In the genomic region with DNA sequence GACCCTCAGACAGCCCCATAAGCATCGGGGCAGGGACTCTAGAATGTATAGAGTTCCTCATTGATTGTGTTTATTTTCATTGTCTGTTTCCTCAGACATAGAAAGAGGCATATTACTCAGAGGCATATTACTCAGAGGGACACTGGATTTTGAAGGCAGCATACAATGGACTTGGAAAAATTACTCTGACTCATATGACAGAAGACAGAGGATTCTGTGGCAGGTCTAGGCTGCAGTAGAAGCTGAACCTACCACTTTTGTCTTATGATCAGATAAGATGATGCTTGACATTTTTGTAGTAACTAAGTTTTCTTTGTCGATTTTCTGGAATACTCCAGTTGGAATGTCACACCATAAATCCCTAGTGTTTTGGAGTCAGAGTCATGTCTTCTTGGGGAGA, we compare ENCODE assay signal across 24 cellular contexts.
DNase-seq lines count a peak whose midpoint lies in the region; ATAC-seq, FAIRE-seq and TF ChIP-seq lines count a peak whose summit lies in the region.
"Had no signal": no experiment of that assay in that cellular context is flagged by ENCODE, and none has a peak within 500 bp of the region (broad histone marks: within the 10 kb centered on the region; RNA-seq: fewer than 3 reads in every experiment).

No MANE protein-coding gene starts in this region.

- POLR2A ChIA-PET in PC-3 (lab: Charles Lee; ENCODE audit: unreplicated experiment), result no interaction called here

- no peaks in the 10 kb centered on the region for H3F3A ChIP-seq in PC-3 (ENCODE audit: low read length, unreplicated experiment)

- intact Hi-C loops in PC-3 (cut with micrococcal nuclease), result no loop called here

- H3K79me2 ChIP-seq in PC-3 (ENCODE audit: low read length), result no peaks in the 10 kb centered on the region
- H3K79me2 ChIP-seq in keratinocyte (ENCODE audit: control insufficient read depth, insufficient read depth, low read length), result no peaks in the 10 kb centered on the region

- peak overlapping the region; percentile 26; the same call in 1 of the 2 replicates for H3K4me2 ChIP-seq in PC-3 (ENCODE audit: low read length)
- H3K4me2 ChIP-seq in keratinocyte (ENCODE audit: control insufficient read depth, extremely low read depth, insufficient read depth, low read depth, low read length), result no peak overlapping the region
- H3K4me2 ChIP-seq: KMS-11 had no signal

- CTCF ChIA-PET in PC-3 (lab: Charles Lee), result no interaction called here

- peak; percentile 69 for FAIRE-seq in keratinocyte (lab: Jason Lieb, UNC)

- TF ChIP-seq CTCF in PC-3 (conservative IDR thresholded peaks at IDR 0.05; ENCODE audit: low read depth, low read length) (no peak), choroid plexus epithelial cell (conservative IDR thresholded peaks at IDR 0.05; ENCODE audit: low read depth, low read length) (no peak), keratinocyte (optimal IDR thresholded peaks at IDR 0.05 in 1 of 3, IDR thresholded peaks at IDR 0.05 in 1 of 3, conservative IDR thresholded peaks at IDR 0.05 in 1 of 3; ENCODE audit: extremely low read depth in 1 of 3, insufficient read depth in 2 of 3, low read length in 3 of 3) (no peak)

- H3K9me2 ChIP-seq in PC-3 (replicated peaks; ENCODE audit: low read length), result no peaks in the 10 kb centered on the region

- H3K4me3 ChIP-seq in PC-3 (ENCODE audit: low read length), result no peak overlapping the region
- H3K4me3 ChIP-seq in choroid plexus epithelial cell (ENCODE audit: low read depth, low read length), result no peak overlapping the region
- no peak overlapping the region for H3K4me3 ChIP-seq in keratinocyte (ENCODE audit: control insufficient read depth in 2 of 3, extremely low read depth in 1 of 3, insufficient read depth in 2 of 3, low read depth in 1 of 3, low read length in 3 of 3)
- H3K4me3 ChIP-seq in H7 (ENCODE audit: insufficient read depth, low read depth, low read length), result no peak overlapping the region
- H3K4me3 ChIP-seq: cardiac muscle cell, gastroesophageal sphincter, suprapubic skin had no signal

- H3K27ac ChIP-seq in PC-3 (ENCODE audit: low read length) (no peak overlapping the region), keratinocyte (ENCODE audit: control insufficient read depth, insufficient read depth, low read length) (no peak overlapping the region)
- H3K27ac ChIP-seq: cardiac muscle cell, gastroesophageal sphincter, HL-60, KMS-11, suprapubic skin had no signal

- H3K4me1 ChIP-seq in PC-3 (ENCODE audit: insufficient read depth, low read length) (peaks cover 9% of the 10 kb centered on the region), keratinocyte (ENCODE audit: control insufficient read depth, extremely low read depth, insufficient read depth, low read length) (peaks cover 9% of the 10 kb centered on the region)
- H3K4me1 ChIP-seq: gastroesophageal sphincter, suprapubic skin had no signal

- no peaks in the 10 kb centered on the region for H3K9me1 ChIP-seq in keratinocyte (ENCODE audit: control insufficient read depth, extremely low read depth, insufficient read depth, low read length)

- H4K20me1 ChIP-seq in PC-3 (ENCODE audit: low read length) (no peaks in the 10 kb centered on the region), keratinocyte (ENCODE audit: control insufficient read depth, extremely low read depth, insufficient read depth, low read length) (no peaks in the 10 kb centered on the region)

- H3K36me3 ChIP-seq in PC-3 (ENCODE audit: low read depth, low read length), result no peaks in the 10 kb centered on the region
- no peaks in the 10 kb centered on the region for H3K36me3 ChIP-seq in keratinocyte (ENCODE audit: control insufficient read depth in 2 of 2, extremely low read depth in 1 of 2, insufficient read depth in 2 of 2, low read length in 2 of 2)
- no peaks in the 10 kb centered on the region for H3K36me3 ChIP-seq in H7 (replicated peaks; ENCODE audit: control insufficient read depth, insufficient read depth, low read length)
- H3K36me3 ChIP-seq: cardiac muscle cell, gastroesophageal sphincter, suprapubic skin had no signal

- DNase-seq in EH (ENCODE audit: low read depth) (peak; percentile 6), PC-3 (peak; percentile 82), choroid plexus epithelial cell (ENCODE audit: low read depth) (peak; percentile 34), keratinocyte (ENCODE audit: low read depth, low spot score) (no peak), H7 (no peak), nucleus accumbens (lab: John Stamatoyannopoulos, UW) (no peak)
- DNase-seq in stimulated activated CD4-positive, alpha-beta T cell treated with anti-CD3 and anti-CD28 coated beads, Interleukin-4, amount 100 ng/mL, for 24 hours, result no peak
- DNase-seq: activated CD4-positive, CD25-positive, alpha-beta regulatory T cell; activated CD8-positive, alpha-beta memory T cell treated with anti-CD3 and anti-CD28 coated beads, Interleukin-2, amount 10 ng/mL, durations not matched to agents 7 days and 5 days; activated naive CD4-positive, alpha-beta T cell; COR-L47; effector CD4-positive, alpha-beta T cell; EL; NCI-H1417; NCI-H226; SHP77 treated with DMSO at 0.1 percent for 48 hours; T-helper 2 cell had no signal

- no peak overlapping the region for H3K9ac ChIP-seq in PC-3 (ENCODE audit: low read length)
- no peak overlapping the region for H3K9ac ChIP-seq in keratinocyte (ENCODE audit: control insufficient read depth, extremely low read depth, insufficient read depth, low read length)
- H3K9ac ChIP-seq: KMS-11 had no signal

- dilution Hi-C loops in keratinocyte (cut with MboI; ENCODE audit: extremely low pct_ligation_motif_present, low sequenced_read_pairs), result no loop called here

- no peaks in the 10 kb centered on the region for H3K27me3 ChIP-seq in PC-3 (ENCODE audit: low read length)
- H3K27me3 ChIP-seq in keratinocyte (ENCODE audit: control insufficient read depth, extremely low read depth, insufficient read depth, low read length), result no peaks in the 10 kb centered on the region
- no peaks in the 10 kb centered on the region for H3K27me3 ChIP-seq in H7 (ENCODE audit: control insufficient read depth, insufficient read depth, low read length)
- H3K27me3 ChIP-seq: cardiac muscle cell, gastroesophageal sphincter, suprapubic skin had no signal

- no peak overlapping the region for H2AFZ ChIP-seq in PC-3 (ENCODE audit: low read length)
- no peak overlapping the region for H2AFZ ChIP-seq in keratinocyte (ENCODE audit: control insufficient read depth, low read length)

- peak; percentile 100 for ATAC-seq in PC-3
- no peak for ATAC-seq in GM21447 (IDR thresholded peaks at IDR 0.05; ENCODE audit: unreplicated experiment)
- ATAC-seq: activated CD8-positive, alpha-beta memory T cell treated with anti-CD3 and anti-CD28 coated beads, Interleukin-2, amount 10 ng/mL, durations not matched to agents 7 days and 5 days; gastroesophageal sphincter; natural killer cell treated with Interleukin-12 subunit alpha and Interleukin-12 subunit beta and Interleukin-15 and Interleukin-18, amount 100 ng/mL, for 72 hours had no signal

- no peaks in the 10 kb centered on the region for H3K9me3 ChIP-seq in PC-3 (ENCODE audit: low read length)
- no peaks in the 10 kb centered on the region for H3K9me3 ChIP-seq in keratinocyte (ENCODE audit: control insufficient read depth, low read depth, low read length)

- no TSS peak for BruUV-seq in PC-3 (replicated peaks; lab: Mats Ljungman, UMichigan)

Comparison
In these comparisons a context has a peak if more than half of its experiments do, and no peak if none do; other contexts are left out.
1. DNase-seq: peak in EH (single experiment), PC-3 (single experiment) and choroid plexus epithelial cell (single experiment); none in keratinocyte (single experiment), H7 (single experiment), stimulated activated CD4-positive, alpha-beta T cell treated with anti-CD3 and anti-CD28 coated beads, Interleukin-4, amount 100 ng/mL, for 24 hours (single experiment) and nucleus accumbens (0 of 56).